ENCODE assay signal across 15 cellular contexts in genomic region chr4:89069481-89069880, GRCh38. TPM values are rescaled to one million over a fixed set of nuclear protein-coding genes. Genes with fewer than 3 reads are reported as not detected.
DNase-seq lines count a peak whose midpoint lies in the region; ATAC-seq and TF ChIP-seq lines count a peak whose summit lies in the region.
"Had no signal": no experiment of that assay in that cellular context is flagged by ENCODE, and none has a peak within 500 bp of the region (broad histone marks: within the 10 kb centered on the region; RNA-seq: fewer than 3 reads in every experiment).

No MANE protein-coding gene starts in this region.

- no peaks in the 10 kb centered on the region for H3K27me3 ChIP-seq in mesendoderm (ENCODE audit: insufficient read depth, low read length, poor library complexity)

- no peaks in the 10 kb centered on the region for H3K79me1 ChIP-seq in mesendoderm (ENCODE audit: low read length)

- H3K9me3 Mint-ChIP-seq in activated CD4-positive, alpha-beta T cell treated with anti-CD3 and anti-CD28 coated beads for 36 hours (ENCODE audit: low read depth), result peaks cover 3% of the 10 kb centered on the region
- H3K9me3 Mint-ChIP-seq in neural crest cell, result no peaks in the 10 kb centered on the region

- no peak overlapping the region for H3K4me3 ChIP-seq in mesendoderm (ENCODE audit: low read length)
- H3K4me3 ChIP-seq: GM23338 had no signal

- no CpG with 5 or more reads among the region's 2 CpGs for WGBS in mesendoderm (ENCODE audit: extremely low coverage, insufficient coverage, low lambda C conversion rate)

- no peak overlapping the region for H4K5ac ChIP-seq in mesendoderm (ENCODE audit: low read length)

- no peak overlapping the region for H2AK5ac ChIP-seq in mesendoderm (ENCODE audit: low read length)

- no peak overlapping the region for H3K23ac ChIP-seq in mesendoderm (ENCODE audit: low read length)

- H4K8ac ChIP-seq in mesendoderm (ENCODE audit: low read depth, low read length), result no peak overlapping the region

- H3K36me3 Mint-ChIP-seq in activated CD4-positive, alpha-beta T cell treated with anti-CD3 and anti-CD28 coated beads for 36 hours (ENCODE audit: low read depth), result no peaks in the 10 kb centered on the region
- no peaks in the 10 kb centered on the region for H3K36me3 Mint-ChIP-seq in neural crest cell (ENCODE audit: low read depth)

- no peak overlapping the region for H3K27ac Mint-ChIP-seq in activated CD4-positive, alpha-beta T cell treated with anti-CD3 and anti-CD28 coated beads for 36 hours
- peak overlapping the region; percentile 73 for H3K27ac Mint-ChIP-seq in neural crest cell (ENCODE audit: unreplicated experiment)
- H3K27ac Mint-ChIP-seq: GM23338 had no signal

- POLR2A ChIA-PET in activated CD4-positive, alpha-beta T cell treated with anti-CD3 and anti-CD28 coated beads for 36 hours (lab: Charles Lee), result no interaction called here

- no peak overlapping the region for H2BK5ac ChIP-seq in mesendoderm (ENCODE audit: low read length)

- no peaks in the 10 kb centered on the region for H3K4me1 ChIP-seq in mesendoderm (ENCODE audit: control insufficient read depth, low read depth, low read length)

- H2BK120ac ChIP-seq in mesendoderm (ENCODE audit: low read depth, low read length), result no peak overlapping the region

- no peak overlapping the region for H3K4ac ChIP-seq in mesendoderm (ENCODE audit: low read depth, low read length)

- H3K56ac ChIP-seq in mesendoderm (ENCODE audit: low read length), result no peak overlapping the region

- ATAC-seq in activated CD4-positive, alpha-beta T cell treated with anti-CD3 and anti-CD28 coated beads for 36 hours, result peak; percentile 44
- ATAC-seq in GM21825 (IDR thresholded peaks at IDR 0.05; ENCODE audit: unreplicated experiment), result peak; percentile 85
- ATAC-seq in HG03342 (IDR thresholded peaks at IDR 0.05; ENCODE audit: unreplicated experiment), result peak; percentile 75
- ATAC-seq: GM23338 had no signal

- no peaks in the 10 kb centered on the region for H3K79me2 ChIP-seq in mesendoderm (ENCODE audit: control insufficient read depth, insufficient read depth, low read length)

- no peak overlapping the region for H3K4me3 Mint-ChIP-seq in activated CD4-positive, alpha-beta T cell treated with anti-CD3 and anti-CD28 coated beads for 36 hours
- H3K4me3 Mint-ChIP-seq in neural crest cell, result no peak overlapping the region
- H3K4me3 Mint-ChIP-seq: GM23338 had no signal

- H3K27ac ChIP-seq in mesendoderm (ENCODE audit: low read depth, low read length), result no peak overlapping the region
- H3K27ac ChIP-seq: 22Rv1 had no signal

- H3K4me1 Mint-ChIP-seq in activated CD4-positive, alpha-beta T cell treated with anti-CD3 and anti-CD28 coated beads for 36 hours, result peaks cover 4% of the 10 kb centered on the region
- H3K4me1 Mint-ChIP-seq in neural crest cell, result peaks cover 5% of the 10 kb centered on the region
- H3K4me1 Mint-ChIP-seq: GM23338 had no signal

- H2BK15ac ChIP-seq in mesendoderm (replicated peaks; ENCODE audit: low read depth), result no peak overlapping the region

- no peak overlapping the region for H3K18ac ChIP-seq in mesendoderm (ENCODE audit: low read length)

- no peak overlapping the region for H3K9ac ChIP-seq in mesendoderm (ENCODE audit: low read length)

- intact Hi-C loops in activated CD4-positive, alpha-beta T cell treated with anti-CD3 and anti-CD28 coated beads for 36 hours (cut with DNase I, micrococcal nuclease), result no loop called here

- no peak overlapping the region for H3K4me2 ChIP-seq in mesendoderm (ENCODE audit: low read length)
- H3K4me2 ChIP-seq: GM23338 had no signal

- CTCF ChIA-PET in activated CD4-positive, alpha-beta T cell treated with anti-CD3 and anti-CD28 coated beads for 36 hours (lab: Charles Lee), result no interaction called here

- no peaks in the 10 kb centered on the region for H3K36me3 ChIP-seq in mesendoderm (ENCODE audit: control insufficient read depth, insufficient read depth, low read length)

- DNase-seq in activated CD4-positive, alpha-beta T cell treated with anti-CD3 and anti-CD28 coated beads for 36 hours, result no peak
- no peak for DNase-seq in activated CD4-positive, alpha-beta T cell treated with anti-CD3 and anti-CD28 coated beads for 4 hours
- no peak for DNase-seq in neural crest cell (ENCODE audit: low read depth, low spot score)
- no peak for DNase-seq in SW480 (ENCODE audit: low spot score)
- DNase-seq in mesendoderm, result no peak
- DNase-seq in NCI-H82 treated with DMSO at 0.1 percent for 48 hours (lab: John Stamatoyannopoulos, UW; ENCODE audit: unreplicated experiment), result no peak
- DNase-seq: aorta, hippocampal formation, Karpas-422, midbrain, NCI-H524 treated with DMSO at 0.1 percent for 48 hours had no signal

- H3K27me3 Mint-ChIP-seq in activated CD4-positive, alpha-beta T cell treated with anti-CD3 and anti-CD28 coated beads for 36 hours, result no peaks in the 10 kb centered on the region
- H3K27me3 Mint-ChIP-seq in neural crest cell (ENCODE audit: low read depth), result no peaks in the 10 kb centered on the region

- no peak for TF ChIP-seq CTCF in neural crest cell (conservative IDR thresholded peaks at IDR 0.05)

RNA-seq across cellular contexts. Expression of gene FAM13A, which starts 12.5 kb away (rescaled TPM):
- total RNA-seq in activated CD4-positive, alpha-beta T cell treated with anti-CD3 and anti-CD28 coated beads for 36 hours, result 1 to 10 TPM; 5.0 to 5.1 TPM
- total RNA-seq in neural crest cell, result 18.1 and 22.8 TPM in 2 replicates
- 9.0 TPM for polyA plus RNA-seq in mesendoderm (2013, experiment 1 of 2)
- 9.4 TPM for polyA plus RNA-seq in mesendoderm (2013, experiment 2 of 2)

RNA-seq across cellular contexts. Expression of gene TIGD2, which starts 41.9 kb away (rescaled TPM):
- 1 to 10 TPM; 2.1 to 2.3 TPM for total RNA-seq in activated CD4-positive, alpha-beta T cell treated with anti-CD3 and anti-CD28 coated beads for 36 hours
- total RNA-seq in neural crest cell, result 9.4 and 10.3 TPM in 2 replicates
- 6.6 TPM for polyA plus RNA-seq in mesendoderm (2013, experiment 1 of 2)
- polyA plus RNA-seq in mesendoderm (2013, experiment 2 of 2), result 6.8 TPM
